ENCODE assay signal across 8 cellular contexts in the genomic region with DNA sequence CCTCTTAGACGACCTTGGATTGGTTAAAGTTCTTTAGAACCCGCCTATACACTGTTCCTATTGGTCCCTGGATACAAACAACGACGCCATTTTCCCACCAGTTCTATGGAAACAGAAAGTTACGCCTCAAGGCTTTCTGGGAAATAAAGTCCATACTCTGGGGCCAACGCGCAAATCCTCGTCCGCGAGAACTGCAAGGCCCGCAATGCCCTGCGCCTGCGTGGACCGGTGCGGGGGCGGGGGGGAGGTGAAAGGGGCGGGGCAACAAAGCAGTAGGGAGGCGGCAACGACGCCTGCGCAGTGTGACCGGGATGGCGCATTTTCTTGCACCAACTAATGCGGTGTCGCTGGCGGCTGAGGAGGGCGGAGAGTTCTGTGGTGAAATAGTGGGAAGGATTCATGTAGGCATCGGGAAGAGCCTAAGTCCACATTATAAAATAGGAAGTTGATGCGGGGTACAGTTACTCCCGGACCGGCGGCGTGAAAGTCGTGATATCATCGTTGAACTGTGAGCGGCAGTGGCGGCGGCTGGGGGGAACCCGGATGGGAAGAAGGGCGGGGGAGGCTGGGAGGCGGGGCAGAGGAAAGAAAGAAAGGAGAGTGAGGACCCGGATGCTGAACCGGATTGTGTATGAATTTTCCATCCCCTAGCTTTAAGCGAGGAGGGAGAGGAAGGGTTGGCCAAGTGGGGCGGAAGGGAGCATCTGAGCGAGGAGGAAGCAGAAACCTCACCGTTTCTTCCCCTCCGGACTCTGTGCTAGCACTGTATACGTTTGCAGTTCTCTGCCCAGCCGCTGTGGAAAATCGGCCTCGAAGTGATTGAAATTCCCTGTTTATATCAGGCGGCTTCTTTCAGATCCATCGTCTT. TPM values are rescaled to one million over a fixed set of nuclear protein-coding genes. Genes with fewer than 3 reads are reported as not detected.
DNase-seq lines count a peak whose midpoint lies in the region; ATAC-seq and TF ChIP-seq lines count a peak whose summit lies in the region.

GGPS1 (plus strand) TSS at position 300 of the 868 bp plus-strand sequence. CDS start 6,695 bp downstream, outside the sequence.

- TF ChIP-seq POLR2A in adrenal gland (IDR thresholded peaks at IDR 0.05) (peak; percentile 78), heart left ventricle (IDR thresholded peaks at IDR 0.05) (peak in 1 of 2 donors; percentile 78), transverse colon (IDR thresholded peaks at IDR 0.05) (peak; percentile 88)

- no peak for TF ChIP-seq EP300 in transverse colon (IDR thresholded peaks at IDR 0.05; ENCODE audit: low read depth)

- in situ Hi-C loops in GM13976 (cut with MboI; ENCODE audit: low sequenced_read_pairs, unreplicated experiment): no loop called here
- in situ Hi-C loops in transverse colon (cut with MboI; ENCODE audit: low pct_ligation_motif_present in 1 of 4, low pct_unique_long_range_greater_than_20kb in 1 of 4, low sequenced_read_pairs in 3 of 4): no loop called here

- no peaks in the 10 kb centered on the region for H3K36me3 ChIP-seq in adrenal gland (replicated peaks in 1 of 2)
- H3K36me3 ChIP-seq in heart left ventricle: peaks cover 0 to 9% (median 0%) of the 10 kb centered on the region in 9 donors
- H3K36me3 ChIP-seq in transverse colon: no peaks in the 10 kb centered on the region

- peaks cover 23 to 59% of the 10 kb centered on the region in 2 donors for H3K4me1 ChIP-seq in adrenal gland (replicated peaks in 1 of 2)
- H3K4me1 ChIP-seq in heart left ventricle: peaks cover 16 to 70% (median 61%) of the 10 kb centered on the region in 12 donors
- H3K4me1 ChIP-seq in transverse colon: peaks cover 31 to 66% (median 48%) of the 10 kb centered on the region in 4 donors

- WGBS in adrenal gland, 4 donors: 0% methylated on average over 54 of the region's 54 CpGs
- WGBS in heart left ventricle, 4 donors: 0% methylated on average over 51 to 54 of the region's 54 CpGs
- WGBS in transverse colon (ENCODE audit: low coverage in 1 of 2), 2 donors: 0% methylated on average over 20 to 53 of the region's 54 CpGs

- no peaks in the 10 kb centered on the region for H3K9me3 ChIP-seq in adrenal gland (replicated peaks in 1 of 3)
- no peaks in the 10 kb centered on the region for H3K9me3 ChIP-seq in heart left ventricle
- no peaks in the 10 kb centered on the region for H3K9me3 ChIP-seq in transverse colon

- no peaks in the 10 kb centered on the region for H3K27me3 Mint-ChIP-seq in T-cell

- H3K4me3 ChIP-seq in adrenal gland: peak within 1 kb of the TSS; percentile 80 to 100 (median 98)
- H3K4me3 ChIP-seq in heart left ventricle: peak within 1 kb of the TSS; percentile 75 to 96 (median 92)
- peak within 1 kb of the TSS; percentile 66 to 100 (median 96) for H3K4me3 ChIP-seq in transverse colon

- H3K27ac Mint-ChIP-seq in T-cell: peak within 1 kb of the TSS in 1 of 2 donors; percentile 88

- ATAC-seq in HG02870 (IDR thresholded peaks at IDR 0.05; ENCODE audit: unreplicated experiment): peak; percentile 73
- ATAC-seq in T-cell (replicated peaks in 1 of 4): peak; percentile 84 to 85 (median 84)
- ATAC-seq in heart left ventricle: peak; percentile 92 to 96 (median 96)

- no peaks in the 10 kb centered on the region for H3K9me3 Mint-ChIP-seq in T-cell

- peak; percentile 92 for DNase-seq in GM13976 (ENCODE audit: low spot score)
- DNase-seq in NCI-H146 (lab: John Stamatoyannopoulos, UW): peak; percentile 100
- DNase-seq in T-cell: peak; percentile 93 to 100 (median 98)
- peak; percentile 97 to 100 (median 99) for DNase-seq in adrenal gland
- peak; percentile 98 to 99 (median 98) for DNase-seq in heart left ventricle
- DNase-seq in pons (ENCODE audit: low spot score): peak; percentile 100
- DNase-seq in transverse colon: peak; percentile 98

- H3K27me3 ChIP-seq in adrenal gland (no peaks in the 10 kb centered on the region), heart left ventricle (no peaks in the 10 kb centered on the region), transverse colon (no peaks in the 10 kb centered on the region)

- peaks cover 16% of the 10 kb centered on the region for H3K36me3 Mint-ChIP-seq in T-cell

- POLR2A ChIA-PET in T-cell (lab: Charles Lee): interaction anchor here (0.5 to 1.9 kb wide), 6 partner anchors 10 to 931 kb away, joined by 3 to 9 read pairs (median 5); no protein-coding TSS in a partner anchor

- TF ChIP-seq CTCF in GM13976 (IDR thresholded peaks at IDR 0.05; ENCODE audit: borderline replicate concordance, control extremely low read depth, extremely low read depth, insufficient read depth, missing control alignments): no peak
- peak in 3 of 6 experiments; percentile 25 to 44 (median 35) for TF ChIP-seq CTCF in adrenal gland (IDR thresholded peaks at IDR 0.05)
- TF ChIP-seq CTCF in heart left ventricle (IDR thresholded peaks at IDR 0.05): peak in 1 of 12 donors; percentile 4
- peak in 2 of 5 experiments; percentile 9 to 47 for TF ChIP-seq CTCF in transverse colon (IDR thresholded peaks at IDR 0.05)

- H3K4me3 Mint-ChIP-seq in T-cell: no peak within 1 kb of the TSS

- H3K27ac ChIP-seq in adrenal gland (peak within 1 kb of the TSS; percentile 69 to 96 (median 94)), heart left ventricle (peak within 1 kb of the TSS; percentile 91 to 98 (median 96)), transverse colon (peak within 1 kb of the TSS; percentile 95 to 100 (median 97))

- CTCF ChIA-PET in T-cell (lab: Charles Lee): interaction anchor here (0.6 to 1.5 kb wide), 5 partner anchors 14 to 175 kb away, joined by 3 to 5 read pairs (median 4); no protein-coding TSS in a partner anchor

- intact Hi-C loops in adrenal gland (cut with DNase I): loop anchor here in 1 of 2 donors (10.0 kb wide), 1 partner anchor 86 kb away; no protein-coding TSS in a partner anchor
- intact Hi-C loops in heart left ventricle (cut with DNase I): loop anchor here (1.0 to 10.0 kb wide), 12 partner anchors 38 to 174 kb away; partner anchors contain the start of genes TBCE (in 7 of the 10), B3GALNT2 (in 1 of the 10) and RBM34 (in 1 of the 10)
- intact Hi-C loops in transverse colon (cut with DNase I; ENCODE audit: low total_unique reads): loop anchor here (10.0 kb wide), 1 partner anchor 74 kb away; no protein-coding TSS in a partner anchor

- peaks cover 28 to 36% (median 30%) of the 10 kb centered on the region in 3 donors for H3K4me1 Mint-ChIP-seq in T-cell

RNA-seq across cellular contexts. Expression of gene GGPS1, which starts in this region (rescaled TPM):
- total RNA-seq in T-cell: 10 to 100 TPM; 32.2 to 44.0 (median 39.8) TPM
- 10 to 100 TPM; 12.6 to 50.9 (median 34.6) TPM for total RNA-seq in adrenal gland
- 10 to 100 TPM; 30.4 to 63.7 (median 32.8) TPM for polyA plus RNA-seq in adrenal gland
- 10 to 100 TPM; 16.4 to 40.2 (median 30.0) TPM for total RNA-seq in heart left ventricle
- polyA plus RNA-seq in heart left ventricle: 10 to 100 TPM; 22.1 to 29.7 TPM
- 10 to 100 TPM; 11.2 to 22.1 (median 16.9) TPM for total RNA-seq in transverse colon

Comparison
In these comparisons a context has a peak if more than half of its experiments do, and no peak if none do; other contexts are left out.
1. Peak in every context shown above with its lines: DNase-seq, ATAC-seq, H3K4me3 ChIP-seq and H3K27ac ChIP-seq.